In genomic region chr2:241307055-241307454, GRCh38 we compare ENCODE assay signal across 27 cellular contexts.
"Had no signal": no experiment of that assay in that cellular context is flagged by ENCODE, and none has a peak within 500 bp of the region (broad histone marks: within the 10 kb centered on the region; RNA-seq: fewer than 3 reads in every experiment).

No MANE protein-coding gene starts in this region.

- H3K4me3 ChIP-seq: ascending aorta, cardiac muscle cell, PC-9 had no signal

- H3K4me2 ChIP-seq: PC-9 had no signal

- H2AFZ ChIP-seq: PC-9 had no signal

- H3K27ac ChIP-seq: ascending aorta, cardiac muscle cell, PC-9, WERI-Rb-1 had no signal

- H3K36me3 ChIP-seq: ascending aorta, cardiac muscle cell, WERI-Rb-1 had no signal

- DNase-seq: activated CD4-positive, alpha-beta T cell treated with anti-CD3 and anti-CD28 coated beads for 1 hour; activated CD4-positive, alpha-beta T cell treated with anti-CD3 and anti-CD28 coated beads for 48 hours; activated CD4-positive, CD25-positive, alpha-beta regulatory T cell; activated CD8-positive, alpha-beta T cell treated with anti-CD3 and anti-CD28 coated beads for 36 hours; activated gamma-delta T cell; activated naive CD4-positive, alpha-beta T cell treated with Interleukin-2 at 50 U/mL for 16 hours; activated naive CD8-positive, alpha-beta T cell treated with anti-CD3 and anti-CD28 coated beads, Interleukin-2, amount 10 ng/mL, durations not matched to agents 7 days and 5 days; activated T-cell treated with anti-CD3 and anti-CD28 coated beads, Interleukin-2, amount 50 U/mL, for 1 hour; activated T-cell treated with anti-CD3 and anti-CD28 coated beads, Interleukin-2, amount 50 U/mL, for 72 hours; amygdala; NCI-H1105; NCI-H1417 treated with DMSO at 0.1 percent for 48 hours; NCI-H1694; NCI-H1930; NCI-H2081 treated with DMSO at 0.1 percent for 48 hours; NCI-H226; NCI-H446 treated with DMSO at 0.1 percent for 48 hours; NCI-H524 treated with DMSO at 0.1 percent for 48 hours; Right ventricle myocardium superior; SW 1271; T-helper 1 cell; T1000; WERI-Rb-1 had no signal

- ATAC-seq: activated CD8-positive, alpha-beta T cell treated with anti-CD3 and anti-CD28 coated beads for 36 hours; activated T-cell treated with anti-CD3 and anti-CD28 coated beads, Interleukin-2, amount 50 U/mL, for 72 hours had no signal

- H3K9me3 ChIP-seq: ascending aorta had no signal

- FAIRE-seq: RCC 7860 had no signal

- H3K27me3 ChIP-seq: ascending aorta, cardiac muscle cell had no signal
